Comparison of ENCODE assay signal across 12 cellular contexts in genomic region chrX:123339201-123339905, GRCh38.
DNase-seq lines count a peak whose midpoint lies in the region; ATAC-seq lines count a peak whose summit lies in the region.
"Had no signal": no experiment of that assay in that cellular context is flagged by ENCODE, and none has a peak within 500 bp of the region (broad histone marks: within the 10 kb centered on the region; RNA-seq: fewer than 3 reads in every experiment).

No MANE protein-coding gene starts in this region.

- DNase-seq in EH (ENCODE audit: low read depth) (peak; percentile 80), Karpas-422 (peak; percentile 32), fibroblast of the conjunctiva (ENCODE audit: low read depth) (peak; percentile 16), globus pallidus (ENCODE audit: low spot score) (no peak), NCI-H2029 treated with DMSO at 0.1 percent for 48 hours (lab: John Stamatoyannopoulos, UW) (no peak)
- no peak for DNase-seq in activated CD8-positive, alpha-beta memory T cell treated with anti-CD3 and anti-CD28 coated beads, Interleukin-2, amount 50 U/mL, for 4 hours
- DNase-seq: activated naive CD8-positive, alpha-beta T cell treated with anti-CD3 and anti-CD28 coated beads, Interleukin-2, amount 10 ng/mL, durations not matched to agents 7 days and 5 days; dermis blood vessel endothelial cell; left ventricle myocardium inferior had no signal

- H3K36me3 ChIP-seq in Karpas-422 (ENCODE audit: insufficient read depth, low read length): no peaks in the 10 kb centered on the region
- H3K36me3 ChIP-seq: left ventricle myocardium inferior had no signal

- no peak overlapping the region for H3K4me2 ChIP-seq in Karpas-422 (ENCODE audit: low read depth, low read length, poor library complexity, severe bottlenecking)
- H3K4me2 ChIP-seq: KMS-11 had no signal

- no peaks in the 10 kb centered on the region for H3K9me3 ChIP-seq in Karpas-422 (ENCODE audit: low read length)
- H3K9me3 ChIP-seq: left ventricle myocardium inferior had no signal

- no peak overlapping the region for H2AFZ ChIP-seq in Karpas-422 (ENCODE audit: low read length)

- no peaks in the 10 kb centered on the region for H4K20me1 ChIP-seq in Karpas-422 (ENCODE audit: insufficient read depth, low read depth, low read length)

- H3K79me2 ChIP-seq in Karpas-422 (ENCODE audit: low read length): no peaks in the 10 kb centered on the region

- no peaks in the 10 kb centered on the region for H3K27me3 ChIP-seq in Karpas-422 (ENCODE audit: low read length)

- H3K4me1 ChIP-seq in Karpas-422 (ENCODE audit: low read length): no peaks in the 10 kb centered on the region
- H3K4me1 ChIP-seq: left ventricle myocardium inferior had no signal

- H3K9me2 ChIP-seq in Karpas-422 (replicated peaks; ENCODE audit: insufficient read depth, low read length): no peaks in the 10 kb centered on the region

- ATAC-seq in GM21576 (IDR thresholded peaks at IDR 0.05; ENCODE audit: unreplicated experiment) (peak; percentile 56), GM21381 (IDR thresholded peaks at IDR 0.05; ENCODE audit: unreplicated experiment) (no peak)

- no peak overlapping the region for H3K4me3 ChIP-seq in Karpas-422 (ENCODE audit: low read length)
- H3K4me3 ChIP-seq: left ventricle myocardium inferior had no signal

- H3K9ac ChIP-seq in Karpas-422 (ENCODE audit: low read length): no peak overlapping the region
- H3K9ac ChIP-seq: KMS-11 had no signal

- H3K27ac ChIP-seq in Karpas-422 (ENCODE audit: low read length): no peak overlapping the region
- H3K27ac ChIP-seq: KMS-11, left ventricle myocardium inferior had no signal

Comparison
In these comparisons a context has a peak if more than half of its experiments do, and no peak if none do; other contexts are left out.
1. DNase-seq: peak in EH (single experiment), Karpas-422 (single experiment) and fibroblast of the conjunctiva (single experiment); none in activated CD8-positive, alpha-beta memory T cell treated with anti-CD3 and anti-CD28 coated beads, Interleukin-2, amount 50 U/mL, for 4 hours (single experiment), globus pallidus (single experiment) and NCI-H2029 treated with DMSO at 0.1 percent for 48 hours (single experiment).